22 cellular contexts compared by ENCODE assay signal in genomic region chr14:82441270-82441669, GRCh38.
A peak's percentile ranks its signal among the peaks of the same experiment; 100 is the strongest.
DNase-seq lines count a peak whose midpoint lies in the region; ATAC-seq, FAIRE-seq and TF ChIP-seq lines count a peak whose summit lies in the region.
"Had no signal": no experiment of that assay in that cellular context is flagged by ENCODE, and none has a peak within 500 bp of the region (broad histone marks: within the 10 kb centered on the region; RNA-seq: fewer than 3 reads in every experiment).

No MANE protein-coding gene starts in this region.

- under 1% methylated on average over 3 of the region's 3 CpGs for WGBS in HepG2 (ENCODE audit: low lambda C conversion rate)
- WGBS in right lobe of liver (ENCODE audit: insufficient coverage, low coverage, low lambda C conversion rate, missing lambda C conversion rate) = 53% methylated on average over 3 of the region's 3 CpGs
- 88% methylated on average over 1 of the region's 3 CpGs; no CpG with 5 or more reads in 1 of the 2 experiments for WGBS in IMR-90 (ENCODE audit: extremely low coverage in 2 of 2, insufficient read length in 1 of 2), 2 experiments

- no peak overlapping the region for H3K18ac ChIP-seq in IMR-90 (ENCODE audit: low read depth, low read length)

- H4K8ac ChIP-seq in IMR-90 (ENCODE audit: low read depth in 2 of 2, low read length in 2 of 2) = no peak overlapping the region

- peaks cover 87% of the 10 kb centered on the region for H3K9me3 ChIP-seq in HepG2 (ENCODE audit: low read length)
- no peaks in the 10 kb centered on the region for H3K9me3 ChIP-seq in right lobe of liver
- peaks cover 4% of the 10 kb centered on the region for H3K9me3 ChIP-seq in IMR-90 (ENCODE audit: control insufficient read depth, insufficient read depth, low read length)
- H3K9me3 ChIP-seq in kidney (ENCODE audit: control insufficient read depth in 1 of 2, low read length in 2 of 2) = no peaks in the 10 kb centered on the region
- H3K9me3 ChIP-seq: BLaER1 treated with 17β-estradiol and CSF1 and Interleukin-3, amounts not matched to agents 10 nM and 100 nM had no signal

- CTCF ChIA-PET in HepG2 (lab: Yijun Ruan, JAX; ENCODE audit: low intra/inter-chr PET ratio, low total read pairs) (no interaction called here), IMR-90 (lab: Yijun Ruan, JAX) (no interaction called here)

- H4K20me1 ChIP-seq in HepG2 (ENCODE audit: insufficient read depth, low read length) = no peaks in the 10 kb centered on the region
- no peaks in the 10 kb centered on the region for H4K20me1 ChIP-seq in IMR-90 (ENCODE audit: insufficient read depth, low read length)
- H4K20me1 ChIP-seq: BLaER1 treated with 17β-estradiol and CSF1 and Interleukin-3, amounts not matched to agents 10 nM and 100 nM had no signal

- H3K23ac ChIP-seq in IMR-90 (ENCODE audit: low read depth, low read length) = no peak overlapping the region

- no peak overlapping the region for H3K4ac ChIP-seq in IMR-90 (ENCODE audit: low read depth, low read length)

- H3K79me2 ChIP-seq in HepG2 (ENCODE audit: insufficient read depth, low read length) = no peaks in the 10 kb centered on the region

- POLR2A ChIA-PET in HepG2 (lab: Yijun Ruan, JAX) = no interaction called here
- POLR2A ChIA-PET in IMR-90 (lab: Charles Lee; ENCODE audit: unreplicated experiment) = no interaction called here

- H3K79me1 ChIP-seq in IMR-90 (ENCODE audit: low read depth in 1 of 2, low read length in 2 of 2) = no peaks in the 10 kb centered on the region

- H3K27me3 ChIP-seq in HepG2 (ENCODE audit: control insufficient read depth in 1 of 2, insufficient read depth in 2 of 2, low read length in 2 of 2) (no peaks in the 10 kb centered on the region), right lobe of liver (no peaks in the 10 kb centered on the region), IMR-90 (ENCODE audit: control insufficient read depth, insufficient read depth, low read length) (no peaks in the 10 kb centered on the region)
- H3K27me3 ChIP-seq: BLaER1 treated with 17β-estradiol and CSF1 and Interleukin-3, amounts not matched to agents 10 nM and 100 nM had no signal

- H3K14ac ChIP-seq in IMR-90 (replicated peaks; ENCODE audit: low read depth, low read length) = no peak overlapping the region

- no peaks in the 10 kb centered on the region for H3K9me1 ChIP-seq in IMR-90 (ENCODE audit: insufficient read depth, low read length)

- no peak overlapping the region for H2BK20ac ChIP-seq in IMR-90 (ENCODE audit: low read depth, low read length)

- TF ChIP-seq CTCF in HepG2 (CRISPR knock-in tag; IDR thresholded peaks at IDR 0.05) = no peak
- TF ChIP-seq CTCF in right lobe of liver (IDR thresholded peaks at IDR 0.05) = no peak
- TF ChIP-seq CTCF in IMR-90 (conservative IDR thresholded peaks at IDR 0.05; ENCODE audit: low read depth, low read length) = no peak
- TF ChIP-seq CTCF in kidney (IDR thresholded peaks at IDR 0.05; ENCODE audit: borderline replicate concordance, extremely low read depth, insufficient read depth) = no peak

- dilution Hi-C loops in IMR-90 (cut with HindIII; ENCODE audit: low sequenced_read_pairs, unreplicated experiment) = no loop called here

- no peak for TF ChIP-seq EP300 in HepG2 (IDR thresholded peaks at IDR 0.05; ENCODE audit: low read depth in 2 of 2, low read length in 2 of 2)
- TF ChIP-seq EP300 in HepG2 (CRISPR knock-in tag; IDR thresholded peaks at IDR 0.05; ENCODE audit: borderline replicate concordance) = no peak

- no TSS peak for BruUV-seq in HepG2 (replicated peaks; lab: Mats Ljungman, UMichigan)
- BruUV-seq in IMR-90 (replicated peaks; lab: Mats Ljungman, UMichigan) = no TSS peak

- no peak overlapping the region for H2AK5ac ChIP-seq in IMR-90 (ENCODE audit: low read depth, low read length)

- no peak for TF ChIP-seq RAD21 in HepG2 (CRISPR knock-in tag; IDR thresholded peaks at IDR 0.05)
- TF ChIP-seq RAD21 in IMR-90 (IDR thresholded peaks at IDR 0.05; ENCODE audit: low read length) = no peak

- ATAC-seq in HepG2 = no peak
- ATAC-seq in right lobe of liver = no peak
- ATAC-seq in IMR-90 (ENCODE audit: low read depth) = no peak
- ATAC-seq: CD8-positive, alpha-beta T cell; GM12878 had no signal

- no peak overlapping the region for H3K4me3 ChIP-seq in HepG2 (replicated peaks in 1 of 3; ENCODE audit: insufficient read depth in 1 of 3, low read depth in 2 of 3, low read length in 3 of 3)
- H3K4me3 ChIP-seq in right lobe of liver = no peak overlapping the region
- H3K4me3 ChIP-seq in IMR-90 (ENCODE audit: insufficient read depth, low read depth, low read length) = no peak overlapping the region
- H3K4me3 ChIP-seq in kidney (ENCODE audit: low read length in 2 of 2) = no peak overlapping the region
- H3K4me3 ChIP-seq: BLaER1 treated with 17β-estradiol and CSF1 and Interleukin-3, amounts not matched to agents 10 nM and 100 nM; GM12878 had no signal

- H2BK5ac ChIP-seq in IMR-90 (ENCODE audit: low read depth, low read length, poor library complexity, severe bottlenecking) = no peak overlapping the region

- no peak overlapping the region for H2BK15ac ChIP-seq in IMR-90 (ENCODE audit: low read depth, low read length)

- H2AFZ ChIP-seq in HepG2 (ENCODE audit: low read length) = no peak overlapping the region
- no peak overlapping the region for H2AFZ ChIP-seq in IMR-90 (replicated peaks; ENCODE audit: low read length, poor library complexity)

- no peak overlapping the region for H2BK120ac ChIP-seq in IMR-90 (ENCODE audit: low read depth, low read length)

- no peak overlapping the region for H4K91ac ChIP-seq in IMR-90 (ENCODE audit: insufficient read depth, low read depth, low read length)

- H4K5ac ChIP-seq in IMR-90 (ENCODE audit: low read depth, low read length) = no peak overlapping the region

- TF ChIP-seq POLR2A in HepG2 (IDR thresholded peaks at IDR 0.05; ENCODE audit: insufficient read depth in 1 of 2, low read depth in 2 of 2, low read length in 2 of 2) (no peak), right lobe of liver (IDR thresholded peaks at IDR 0.05) (no peak), IMR-90 (IDR thresholded peaks at IDR 0.05; ENCODE audit: low read depth, low read length) (no peak)

- no peak overlapping the region for H3K56ac ChIP-seq in IMR-90 (ENCODE audit: extremely low read depth, insufficient read depth, low read length)

- H3K36me3 ChIP-seq in HepG2 (replicated peaks in 1 of 2; ENCODE audit: control insufficient read depth in 1 of 2, insufficient read depth in 2 of 2, low read length in 2 of 2) (no peaks in the 10 kb centered on the region), right lobe of liver (no peaks in the 10 kb centered on the region), IMR-90 (ENCODE audit: control insufficient read depth, insufficient read depth, low read length) (no peaks in the 10 kb centered on the region), kidney (ENCODE audit: control insufficient read depth in 1 of 2, insufficient read depth in 2 of 2, low read length in 2 of 2) (no peaks in the 10 kb centered on the region)
- H3K36me3 ChIP-seq: BLaER1 treated with 17β-estradiol and CSF1 and Interleukin-3, amounts not matched to agents 10 nM and 100 nM had no signal

- DNase-seq in HepG2 (ENCODE audit: low spot score) (no peak), right lobe of liver (no peak), IMR-90 (no peak), NCI-H1694 treated with DMSO at 0.1 percent for 48 hours (lab: John Stamatoyannopoulos, UW) (no peak), kidney (no peak)
- DNase-seq: 8988T; AML-193; CD4-positive, alpha-beta T cell; CD8-positive, alpha-beta T cell; DMS 273 treated with DMSO at 0.1 percent for 48 hours; DMS153; DMS53; DMS79; DND-41; EL; GDM1 had no signal

- H3K4me1 ChIP-seq in HepG2 (ENCODE audit: insufficient read depth, low read length) (no peaks in the 10 kb centered on the region), right lobe of liver (no peaks in the 10 kb centered on the region), IMR-90 (ENCODE audit: control insufficient read depth, insufficient read depth, low read length) (no peaks in the 10 kb centered on the region), kidney (ENCODE audit: control insufficient read depth in 1 of 2, insufficient read depth in 1 of 2, low read depth in 1 of 2, low read length in 2 of 2) (no peaks in the 10 kb centered on the region)
- H3K4me1 ChIP-seq: BLaER1 treated with 17β-estradiol and CSF1 and Interleukin-3, amounts not matched to agents 10 nM and 100 nM had no signal

- H2AK9ac ChIP-seq in IMR-90 (replicated peaks; ENCODE audit: low read depth, low read length, poor library complexity) = no peak overlapping the region

- H3K27ac ChIP-seq in HepG2 (ENCODE audit: extremely low read length, insufficient read depth, low read length) = no peak overlapping the region
- H3K27ac ChIP-seq in right lobe of liver = no peak overlapping the region
- H3K27ac ChIP-seq in IMR-90 (ENCODE audit: insufficient read depth, low read length) = no peak overlapping the region
- H3K27ac ChIP-seq in kidney (ENCODE audit: low read depth in 2 of 2, low read length in 2 of 2) = no peak overlapping the region
- H3K27ac ChIP-seq: BLaER1 treated with 17β-estradiol and CSF1 and Interleukin-3, amounts not matched to agents 10 nM and 100 nM; C4-2B had no signal

- no peak overlapping the region for H3K9ac ChIP-seq in HepG2 (ENCODE audit: insufficient read depth, low read depth, low read length)
- no peak overlapping the region for H3K9ac ChIP-seq in IMR-90 (ENCODE audit: low read depth, low read length)
- no peak overlapping the region for H3K9ac ChIP-seq in kidney (ENCODE audit: low read length in 2 of 2)
- H3K9ac ChIP-seq: BLaER1 treated with 17β-estradiol and CSF1 and Interleukin-3, amounts not matched to agents 10 nM and 100 nM had no signal

- FAIRE-seq in HepG2 (lab: Jason Lieb, UNC) = no peak
- FAIRE-seq in kidney (lab: Jason Lieb, UNC) = no peak
- FAIRE-seq: A204.1, GM12878, GM12892, GM18507 had no signal

- H3K4me2 ChIP-seq in HepG2 (ENCODE audit: low read depth, low read length) (no peak overlapping the region), IMR-90 (ENCODE audit: low read depth, low read length) (no peak overlapping the region)
- H3K4me2 ChIP-seq: BLaER1 treated with 17β-estradiol and CSF1 and Interleukin-3, amounts not matched to agents 10 nM and 100 nM had no signal

- in situ Hi-C loops in HepG2 (cut with HindIII; ENCODE audit: extremely low pct_ligation_motif_present, low pct_unique_long_range_greater_than_20kb) = no loop called here
- in situ Hi-C loops in IMR-90 (cut with MboI; ENCODE audit: low sequenced_read_pairs) = no loop called here

- intact Hi-C loops in HepG2 (cut with micrococcal nuclease; ENCODE audit: unreplicated experiment) = no loop called here
- intact Hi-C loops in right lobe of liver (cut with DNase I) = no loop called here
- intact Hi-C loops in IMR-90 (cut with micrococcal nuclease) = no loop called here
- intact Hi-C loops in kidney (cut with DNase I) = no loop called here

TF ChIP-seq in HepG2, 621 proteins besides CTCF, POLR2A, EP300 and RAD21:
- TF ChIP-seq MAFK (conservative IDR thresholded peaks at IDR 0.05 in 1 of 2, IDR thresholded peaks at IDR 0.05 in 1 of 2; ENCODE audit: low read length in 2 of 2) (peak; percentile 49 to 79), RCOR2 (CRISPR knock-in tag; IDR thresholded peaks at IDR 0.05) (no peak), MAFF (IDR thresholded peaks at IDR 0.05; ENCODE audit: low read depth, low read length) (peak; percentile 65)

TF ChIP-seq in IMR-90, 13 proteins besides CTCF, POLR2A, EP300 and RAD21:
- TF ChIP-seq MAFK (IDR thresholded peaks at IDR 0.05; ENCODE audit: low read depth, low read length) (peak; percentile 72), NFE2L2 (IDR thresholded peaks at IDR 0.05; ENCODE audit: low read depth, low read length) (no peak)
